23 cellular contexts compared by ENCODE assay signal in genomic region chr17:41010421-41010820, GRCh38. TPM values are rescaled to one million over a fixed set of nuclear protein-coding genes. Genes with fewer than 3 reads are reported as not detected.
"Had no signal": no experiment of that assay in that cellular context is flagged by ENCODE, and none has a peak within 500 bp of the region (broad histone marks: within the 10 kb centered on the region; RNA-seq: fewer than 3 reads in every experiment).

No MANE protein-coding gene starts in this region.

- H3K4me1 ChIP-seq: colonic mucosa, stomach had no signal

- ATAC-seq: gastrocnemius medialis; heart right ventricle; left lobe of liver; mucosa of descending colon; naive thymus-derived CD8-positive, alpha-beta T cell had no signal

- H3K9me3 ChIP-seq: colonic mucosa, esophagus squamous epithelium, gastrocnemius medialis, heart right ventricle, mucosa of descending colon, neutrophil, stomach had no signal

- H3K4me3 ChIP-seq: colonic mucosa, esophagus squamous epithelium, gastrocnemius medialis, heart right ventricle, mucosa of descending colon, stomach had no signal

- H3K27ac ChIP-seq: colonic mucosa, esophagus squamous epithelium, gastrocnemius medialis, heart right ventricle, neutrophil, stomach had no signal

- DNase-seq: colonic mucosa; dermis blood vessel endothelial cell; esophagus squamous epithelium; gastrocnemius medialis; heart right ventricle; hypothalamus; islet precursor cell; mucosa of descending colon; naive thymus-derived CD8-positive, alpha-beta T cell; small intestine; stimulated activated CD4-positive, alpha-beta T cell treated with anti-CD3 and anti-CD28 coated beads, Interleukin-12 subunit alpha, Interleukin-12 subunit beta, amount 100 ng/mL, for 4 hours; stimulated activated naive CD4-positive, alpha-beta T cell; stomach; substantia nigra; trophoblast cell had no signal

- H3K27me3 ChIP-seq: colonic mucosa, gastrocnemius medialis, stomach had no signal

- H3K36me3 ChIP-seq: colonic mucosa, esophagus squamous epithelium, gastrocnemius medialis, heart right ventricle, neutrophil, stomach had no signal

RNA-seq across cellular contexts. Expression of gene KRTAP3-1, which starts 1.5 kb away (rescaled TPM):
- total RNA-seq: colonic mucosa; dermis blood vessel endothelial cell; epithelial cell of proximal tubule; esophagus squamous epithelium; gastrocnemius medialis; heart right ventricle; left lobe of liver; mucosa of descending colon; naive thymus-derived CD8-positive, alpha-beta T cell; osteoblast; pulmonary artery endothelial cell; stomach; urinary bladder had no signal
- polyA plus RNA-seq: heart right ventricle; naive thymus-derived CD8-positive, alpha-beta T cell; neural cell; small intestine; stomach; urinary bladder had no signal

RNA-seq across cellular contexts. Expression of gene KRTAP3-2, which starts 10.7 kb away (rescaled TPM):
- total RNA-seq: colonic mucosa; dermis blood vessel endothelial cell; epithelial cell of proximal tubule; gastrocnemius medialis; heart right ventricle; left lobe of liver; mucosa of descending colon; naive thymus-derived CD8-positive, alpha-beta T cell; osteoblast; pulmonary artery endothelial cell; stomach; urinary bladder had no signal
- polyA plus RNA-seq: heart right ventricle; naive thymus-derived CD8-positive, alpha-beta T cell; neural cell; small intestine; stomach; urinary bladder had no signal

RNA-seq across cellular contexts. Expression of gene KRTAP3-3, which starts 16.5 kb away (rescaled TPM):
- total RNA-seq: colonic mucosa; dermis blood vessel endothelial cell; epithelial cell of proximal tubule; esophagus squamous epithelium; gastrocnemius medialis; heart right ventricle; left lobe of liver; mucosa of descending colon; naive thymus-derived CD8-positive, alpha-beta T cell; osteoblast; pulmonary artery endothelial cell; stomach; urinary bladder had no signal
- polyA plus RNA-seq: heart right ventricle; naive thymus-derived CD8-positive, alpha-beta T cell; neural cell; small intestine; stomach; urinary bladder had no signal

RNA-seq across cellular contexts. Expression of gene KRTAP1-5, which starts 16.6 kb away (rescaled TPM):
- total RNA-seq: colonic mucosa; dermis blood vessel endothelial cell; epithelial cell of proximal tubule; esophagus squamous epithelium; gastrocnemius medialis; heart right ventricle; left lobe of liver; mucosa of descending colon; naive thymus-derived CD8-positive, alpha-beta T cell; pulmonary artery endothelial cell; stomach; urinary bladder had no signal
- polyA plus RNA-seq: heart right ventricle; naive thymus-derived CD8-positive, alpha-beta T cell; neural cell; stomach had no signal

RNA-seq across cellular contexts. Expression of gene KRTAP1-4, which starts 19.6 kb away (rescaled TPM):
- total RNA-seq: colonic mucosa; dermis blood vessel endothelial cell; epithelial cell of proximal tubule; esophagus squamous epithelium; gastrocnemius medialis; heart right ventricle; left lobe of liver; mucosa of descending colon; naive thymus-derived CD8-positive, alpha-beta T cell; osteoblast; pulmonary artery endothelial cell; stomach; urinary bladder had no signal
- polyA plus RNA-seq: heart right ventricle; naive thymus-derived CD8-positive, alpha-beta T cell; neural cell; small intestine; stomach; thymus; urinary bladder had no signal
